Comparison of ENCODE assay signal across 8 cellular contexts in genomic region chr19:35642798-35643254, GRCh38. TPM values are rescaled to one million over a fixed set of nuclear protein-coding genes. Genes with fewer than 3 reads are reported as not detected.
DNase-seq lines count a peak whose midpoint lies in the region; ATAC-seq and TF ChIP-seq lines count a peak whose summit lies in the region.

No MANE protein-coding gene starts in this region.

- intact Hi-C loops in sigmoid colon (cut with DNase I) = loop anchor here (2.0 to 10.0 kb wide), 3 partner anchors 14 to 968 kb away; partner anchors contain the start of genes RBM42, SCGB2B2, ZBTB32 and ZNF302

- no peaks in the 10 kb centered on the region for H3K9me3 ChIP-seq in gastroesophageal sphincter
- H3K9me3 ChIP-seq in sigmoid colon = no peaks in the 10 kb centered on the region

- no peak for TF ChIP-seq POLR2A in gastroesophageal sphincter (IDR thresholded peaks at IDR 0.05)
- no peak for TF ChIP-seq POLR2A in sigmoid colon (IDR thresholded peaks at IDR 0.05)

- H3K36me3 ChIP-seq in gastroesophageal sphincter (peaks cover 0 to 7% of the 10 kb centered on the region in 2 donors), sigmoid colon (peaks cover 0 to 4% (median 1%) of the 10 kb centered on the region in 4 donors)

- peaks cover 0 to 49% (median 6%) of the 10 kb centered on the region in 3 donors for H3K4me1 ChIP-seq in gastroesophageal sphincter
- H3K4me1 ChIP-seq in sigmoid colon = peaks cover 0 to 45% (median 36%) of the 10 kb centered on the region in 4 donors

- ATAC-seq in gastroesophageal sphincter (no peak), HG02623 (IDR thresholded peaks at IDR 0.05; ENCODE audit: unreplicated experiment) (no peak), HG03460 (IDR thresholded peaks at IDR 0.05; ENCODE audit: unreplicated experiment) (no peak)

- peak overlapping the region; percentile 92 for H3K27ac ChIP-seq in VCaP
- peak overlapping the region in 3 of 4 donors; percentile 83 to 96 (median 89) for H3K27ac ChIP-seq in gastroesophageal sphincter
- peak overlapping the region; percentile 86 to 94 (median 91) for H3K27ac ChIP-seq in sigmoid colon

- H3K27me3 ChIP-seq in gastroesophageal sphincter (no peaks in the 10 kb centered on the region), sigmoid colon (no peaks in the 10 kb centered on the region)

- TF ChIP-seq EP300 in gastroesophageal sphincter (IDR thresholded peaks at IDR 0.05) (no peak), sigmoid colon (IDR thresholded peaks at IDR 0.05) (no peak)

- H3K4me3 ChIP-seq in GM12875 (ENCODE audit: low read depth, low read length) (peak overlapping the region; percentile 51), gastroesophageal sphincter (peak overlapping the region; percentile 37 to 59), sigmoid colon (peak overlapping the region; percentile 46 to 60 (median 54))

- WGBS in gastroesophageal sphincter (ENCODE audit: low coverage in 1 of 2), 2 donors = 60 to 80% methylated on average over 1 to 2 of the region's 15 CpGs
- 31 to 42% methylated on average over 15 of the region's 15 CpGs for WGBS in sigmoid colon, 2 donors

- no peak for DNase-seq in sigmoid colon
- DNase-seq in superior temporal gyrus (ENCODE audit: extremely low spot score) = no peak
- DNase-seq in NCI-H146 treated with DMSO at 0.1 percent for 48 hours (lab: John Stamatoyannopoulos, UW; ENCODE audit: unreplicated experiment) = no peak

- TF ChIP-seq CTCF in GM12875 (IDR thresholded peaks at IDR 0.05; ENCODE audit: borderline replicate concordance, insufficient read depth, low read depth, low read length) = no peak
- no peak for TF ChIP-seq CTCF in VCaP (conservative IDR thresholded peaks at IDR 0.05)
- no peak for TF ChIP-seq CTCF in gastroesophageal sphincter (IDR thresholded peaks at IDR 0.05)
- TF ChIP-seq CTCF in sigmoid colon (IDR thresholded peaks at IDR 0.05) = no peak

RNA-seq across cellular contexts. Expression of gene ETV2, which starts 1.3 kb away (rescaled TPM):
- not detected for total RNA-seq in gastroesophageal sphincter
- total RNA-seq in sigmoid colon = 1 to 10 TPM in 2 of 4 donors, under 1 TPM in 1, not detected in 1; 0.55 to 2.3 (median 1.1) TPM
- polyA plus RNA-seq in sigmoid colon = 1 to 10 TPM; 2.0 to 5.4 (median 4.9) TPM

RNA-seq across cellular contexts. Expression of gene COX6B1, which starts 5.3 kb away (rescaled TPM):
- total RNA-seq in gastroesophageal sphincter (100 to 1,000 TPM; 403 to 607 (median 414) TPM), sigmoid colon (100 to 1,000 TPM; 593 to 780 (median 696) TPM)
- polyA plus RNA-seq in sigmoid colon = 1,000 to 10,000 TPM; 1,177 to 1,718 (median 1,686) TPM

RNA-seq across cellular contexts. Expression of gene RBM42, which starts 14.0 kb away (rescaled TPM):
- total RNA-seq in gastroesophageal sphincter (10 to 100 TPM; 66.1 to 98.0 (median 72.8) TPM), sigmoid colon (10 to 100 TPM; 43.5 to 61.2 (median 53.2) TPM)
- polyA plus RNA-seq in sigmoid colon = 10 to 100 TPM; 51.3 to 78.3 (median 55.9) TPM

RNA-seq across cellular contexts. Expression of gene UPK1A, which starts 23.5 kb away (rescaled TPM):
- not detected for total RNA-seq in gastroesophageal sphincter
- under 1 TPM in 1 of 4 donors, not detected in 3; 0.55 TPM for total RNA-seq in sigmoid colon
- not detected for polyA plus RNA-seq in sigmoid colon

RNA-seq across cellular contexts. Expression of gene HAUS5, which starts 30.3 kb away (rescaled TPM):
- 1 to 10 TPM; 3.9 to 8.7 (median 6.2) TPM for total RNA-seq in gastroesophageal sphincter
- total RNA-seq in sigmoid colon = 1 to 10 TPM; 4.6 to 9.6 (median 6.1) TPM
- polyA plus RNA-seq in sigmoid colon = 10 to 100 TPM in 1 of 3 donors, 1 to 10 TPM in 2; 1.2 to 14.8 (median 1.6) TPM
